ENCODE assay signal across 8 cellular contexts in the genomic region with DNA sequence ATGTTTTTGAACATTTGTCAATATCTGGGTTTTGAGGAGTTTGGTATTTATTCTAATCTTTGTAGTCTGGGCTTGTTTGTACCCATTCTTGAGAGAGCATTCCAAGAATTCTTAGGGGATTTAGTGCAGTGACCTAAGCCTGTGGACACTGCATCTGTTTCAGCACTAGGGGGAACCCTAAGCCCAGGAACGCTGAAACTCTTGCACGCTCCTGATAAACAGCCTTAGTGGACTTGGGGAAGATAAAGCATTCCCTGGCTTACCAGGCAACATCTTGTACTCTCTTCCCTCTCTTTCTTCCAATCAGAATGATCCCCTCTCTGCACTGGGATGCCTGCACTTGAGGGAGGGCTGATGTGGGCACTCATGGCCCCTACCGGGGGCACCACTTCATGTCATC.
DNase-seq lines count a peak whose midpoint lies in the region; ATAC-seq and TF ChIP-seq lines count a peak whose summit lies in the region.

No MANE protein-coding gene starts in this region.

- peak; percentile 53 for DNase-seq in CD1c-positive myeloid dendritic cell (ENCODE audit: extremely low spot score)
- peak; percentile 43 for DNase-seq in HCT116 (ENCODE audit: low read depth, low spot score)
- peak; percentile 29 for DNase-seq in NOMO-1 treated with dmso at 0.1 percent for 144 hours (lab: John Stamatoyannopoulos, UW; ENCODE audit: unreplicated experiment)
- peak; percentile 1 for DNase-seq in epithelial cell of prostate (ENCODE audit: low read depth, low spot score)
- DNase-seq in stromal cell of bone marrow (ENCODE audit: low read depth) = peak; percentile 3
- no peak for DNase-seq in stimulated activated CD4-positive, alpha-beta T cell treated with anti-CD3 and anti-CD28 coated beads, Interleukin-4, amount 100 ng/mL, for 1 hour
- no peak for DNase-seq in NCI-H345 treated with DMSO at 0.1 percent for 48 hours (lab: John Stamatoyannopoulos, UW; ENCODE audit: unreplicated experiment)

- ATAC-seq in HCT116 (peak; percentile 91), GM21619 (IDR thresholded peaks at IDR 0.05; ENCODE audit: unreplicated experiment) (no peak)

- no TSS peak for BruUV-seq in HCT116 (replicated peaks; lab: Mats Ljungman, UMichigan)

- H3K4me1 ChIP-seq in HCT116 (ENCODE audit: control insufficient read depth in 1 of 2, insufficient read depth in 2 of 2, low read length in 2 of 2) = no peaks in the 10 kb centered on the region

- no peaks in the 10 kb centered on the region for H3K36me3 ChIP-seq in HCT116 (ENCODE audit: control insufficient read depth in 1 of 2, insufficient read depth in 2 of 2, low read length in 2 of 2)

- H3K27ac ChIP-seq in HCT116 (ENCODE audit: low read depth, low read length) = no peak overlapping the region
- no peak overlapping the region for H3K27ac ChIP-seq in epithelial cell of prostate

- H3K79me2 ChIP-seq in HCT116 (ENCODE audit: insufficient read depth, low read length) = no peaks in the 10 kb centered on the region

- H3K9me3 ChIP-seq in HCT116 (ENCODE audit: control insufficient read depth in 1 of 2, insufficient read depth in 1 of 2, low read depth in 1 of 2, low read length in 2 of 2) = no peaks in the 10 kb centered on the region

- TF ChIP-seq RAD21 in HCT116 (IDR thresholded peaks at IDR 0.05; ENCODE audit: low read depth) = peak; percentile 78

- intact Hi-C loops in HCT116 (cut with micrococcal nuclease) = loop anchor here (5.0 kb wide), 2 partner anchors 148 to 1033 kb away; no protein-coding TSS in a partner anchor

- no peak overlapping the region for H2AFZ ChIP-seq in HCT116 (ENCODE audit: low read depth, low read length, poor library complexity, severe bottlenecking)

- H4K20me1 ChIP-seq in HCT116 (ENCODE audit: insufficient read depth) = no peaks in the 10 kb centered on the region

- CTCF ChIA-PET in HCT116 (lab: Charles Lee) = no interaction called here

- H3K27me3 ChIP-seq in HCT116 (ENCODE audit: insufficient read depth, low read length) = no peaks in the 10 kb centered on the region

- no peak overlapping the region for H3K4me2 ChIP-seq in HCT116 (ENCODE audit: low read length)

- POLR2A ChIA-PET in HCT116 (lab: Charles Lee) = no interaction called here

- RAD21 ChIA-PET in HCT116 (lab: Charles Lee; ENCODE audit: low non-redundant PET in 1 of 2, low total read pairs in 2 of 2, uncharacterized antibody in 2 of 2, unreplicated experiment in 2 of 2) = no interaction called here

- no peak overlapping the region for H3K4me3 ChIP-seq in HCT116 (replicated peaks in 1 of 2; ENCODE audit: low read depth in 1 of 2, low read length in 2 of 2)

- no peaks in the 10 kb centered on the region for H3K9me2 ChIP-seq in HCT116 (ENCODE audit: insufficient read depth)

- no peak overlapping the region for H3K9ac ChIP-seq in HCT116 (ENCODE audit: low read length)

- peak; percentile 36 to 69 (median 66); a peak in 5 of 6 replicates for TF ChIP-seq CTCF in HCT116 (IDR thresholded peaks at IDR 0.05 in 2 of 3, conservative IDR thresholded peaks at IDR 0.05 in 1 of 3; ENCODE audit: borderline replicate concordance in 1 of 3, insufficient read depth in 1 of 3, low read depth in 2 of 3, low read length in 2 of 3)

- no peak for TF ChIP-seq POLR2A in HCT116 (IDR thresholded peaks at IDR 0.05; ENCODE audit: borderline replicate concordance, extremely low read depth, insufficient read depth, insufficient read length)

TF ChIP-seq in HCT116, 20 proteins besides CTCF, POLR2A, EP300 and RAD21:
- TF ChIP-seq, protein P1, sequence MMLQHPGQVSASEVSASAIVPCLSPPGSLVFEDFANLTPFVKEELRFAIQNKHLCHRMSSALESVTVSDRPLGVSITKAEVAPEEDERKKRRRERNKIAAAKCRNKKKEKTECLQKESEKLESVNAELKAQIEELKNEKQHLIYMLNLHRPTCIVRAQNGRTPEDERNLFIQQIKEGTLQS (IDR thresholded peaks at IDR 0.05) = no peak
- TF ChIP-seq SRF (IDR thresholded peaks at IDR 0.05; ENCODE audit: low read depth) (no peak), JUND (IDR thresholded peaks at IDR 0.05) (no peak), CEBPB (IDR thresholded peaks at IDR 0.05; ENCODE audit: low read depth) (no peak), ZNF274 (IDR thresholded peaks at IDR 0.05; ENCODE audit: low read depth, low read length) (no peak)

Comparison
In these comparisons a context has a peak if more than half of its experiments do, and no peak if none do; other contexts are left out.
1. DNase-seq: peak in CD1c-positive myeloid dendritic cell (single experiment), HCT116 (single experiment), NOMO-1 treated with dmso at 0.1 percent for 144 hours (single experiment), epithelial cell of prostate (single experiment) and stromal cell of bone marrow (single experiment); none in stimulated activated CD4-positive, alpha-beta T cell treated with anti-CD3 and anti-CD28 coated beads, Interleukin-4, amount 100 ng/mL, for 1 hour (single experiment) and NCI-H345 treated with DMSO at 0.1 percent for 48 hours (single experiment).